ENCODE assay signal across 8 cellular contexts in the genomic region with DNA sequence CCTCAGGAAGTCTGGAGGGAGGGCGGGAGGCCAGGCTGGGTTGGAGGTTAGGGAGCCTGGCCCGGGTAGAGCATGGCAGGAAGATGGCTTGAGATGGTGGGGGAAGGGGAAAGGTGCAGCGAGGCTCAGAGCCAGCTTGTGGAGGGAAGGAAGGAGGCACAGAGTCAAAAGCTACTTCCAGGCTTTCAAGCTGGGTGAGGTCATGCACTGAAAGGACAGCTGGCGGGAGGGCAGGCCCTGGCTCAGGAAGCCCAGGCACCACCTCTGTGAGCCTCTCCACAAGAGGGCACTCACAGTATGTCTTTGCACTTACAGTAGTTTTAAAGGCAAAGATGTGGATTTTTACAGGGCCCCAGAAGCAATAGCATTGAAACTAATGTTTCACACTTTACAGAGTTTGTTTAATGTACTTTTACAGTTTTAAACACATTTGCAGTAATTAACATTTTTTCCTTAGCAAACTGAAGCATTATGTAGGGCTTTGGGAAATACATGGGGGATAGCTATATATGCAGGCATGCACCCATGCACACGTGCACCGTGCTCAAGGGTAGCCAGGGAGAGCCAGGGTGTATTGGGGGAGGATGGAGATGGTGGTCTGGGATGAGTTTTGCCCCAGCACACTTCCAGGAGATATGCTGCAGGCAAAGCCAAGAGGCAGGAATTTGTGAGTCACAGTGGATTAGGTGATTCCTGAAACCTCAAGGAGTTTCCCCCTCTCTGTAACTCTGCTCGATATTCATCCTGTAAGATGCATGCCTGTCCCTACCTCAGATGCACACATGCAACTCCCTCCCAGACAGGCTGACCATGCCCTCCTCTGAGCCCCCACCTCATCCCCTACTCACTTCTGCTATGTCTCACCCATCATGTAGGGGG.
DNase-seq lines count a peak whose midpoint lies in the region; ATAC-seq and TF ChIP-seq lines count a peak whose summit lies in the region.

No MANE protein-coding gene starts in this region.

- DNase-seq in GM10266 (ENCODE audit: extremely low spot score) (peak; percentile 78), NCI-H2029 (lab: John Stamatoyannopoulos, UW) (peak; percentile 79), UCSD-AML1 (lab: John Stamatoyannopoulos, UW; ENCODE audit: unreplicated experiment) (peak; percentile 80), islet precursor cell (peak; percentile 94)
- peak; percentile 59 for DNase-seq in central memory CD4-positive, alpha-beta T cell
- DNase-seq in stimulated activated CD4-positive, alpha-beta T cell treated with anti-CD3 and anti-CD28 coated beads, Interleukin-1b, Interleukin-23, amount 100 ng/mL, for 48 hours: peak; percentile 63

- no peak for ATAC-seq in HG02973 (IDR thresholded peaks at IDR 0.05; ENCODE audit: unreplicated experiment)

- TF ChIP-seq CTCF in 22Rv1 (IDR thresholded peaks at IDR 0.05): peak; percentile 94
- TF ChIP-seq CTCF in GM10266 (IDR thresholded peaks at IDR 0.05; ENCODE audit: control insufficient read depth, insufficient read depth, low read depth, missing control alignments): peak; percentile 79

- H3K27ac ChIP-seq in 22Rv1: peak overlapping the region; percentile 40; the same call in 1 of the 2 replicates
